ENCODE assay signal across 8 cellular contexts in genomic region chr6:41546866-41547798, GRCh38. TPM values are rescaled to one million over a fixed set of nuclear protein-coding genes. Genes with fewer than 3 reads are reported as not detected.
DNase-seq lines count a peak whose midpoint lies in the region; ATAC-seq, FAIRE-seq and TF ChIP-seq lines count a peak whose summit lies in the region.

No MANE protein-coding gene starts in this region.

- no peak overlapping the region for H3K27ac Mint-ChIP-seq in GM23338
- H3K27ac Mint-ChIP-seq in activated T-cell treated with anti-CD3 and anti-CD28 coated beads, Interleukin-2, amount 50 U/mL, for 72 hours, result no peak overlapping the region

- peak overlapping the region; percentile 82 for H3K9ac ChIP-seq in Loucy (ENCODE audit: low read depth, low read length, poor library complexity, severe bottlenecking)

- peak; percentile 81 for DNase-seq in DMS53 (lab: John Stamatoyannopoulos, UW)
- no peak for DNase-seq in DMS53 treated with DMSO at 0.1 percent for 48 hours (lab: John Stamatoyannopoulos, UW; ENCODE audit: unreplicated experiment)
- DNase-seq in GM23338 (ENCODE audit: low spot score), result peak; percentile 76
- peak; percentile 34 to 48 for DNase-seq in activated T-cell treated with anti-CD3 and anti-CD28 coated beads, Interleukin-2, amount 50 U/mL, for 72 hours
- DNase-seq in frontal cortex (ENCODE audit: low spot score in 2 of 2), result peak; percentile 61 to 63
- no peak for DNase-seq in omental fat pad (ENCODE audit: low spot score)
- no peak for DNase-seq in pons (ENCODE audit: low spot score)

- H4K20me1 ChIP-seq in GM23338 (replicated peaks; ENCODE audit: insufficient read depth), result no peaks in the 10 kb centered on the region; the same call in none of the 2 replicates
- H4K20me1 ChIP-seq in Loucy (ENCODE audit: insufficient read depth, low read length, poor library complexity, severe bottlenecking), result peaks cover 41% of the 10 kb centered on the region

- ATAC-seq in GM23338 (peak; percentile 8), omental fat pad (ENCODE audit: low FRiP score) (peak; percentile 13)
- peak; percentile 11 to 13 for ATAC-seq in activated T-cell treated with anti-CD3 and anti-CD28 coated beads, Interleukin-2, amount 50 U/mL, for 72 hours (replicated peaks in 1 of 2)

- H3K27me3 ChIP-seq in GM23338 (ENCODE audit: insufficient read depth) (peaks cover 82% of the 10 kb centered on the region), Loucy (ENCODE audit: insufficient read depth, low read length, poor library complexity, severe bottlenecking) (no peaks in the 10 kb centered on the region)

- H2AFZ ChIP-seq in GM23338, result no peak overlapping the region; the same call in 1 of the 2 replicates
- H2AFZ ChIP-seq in Loucy (ENCODE audit: low read length), result no peak overlapping the region; the same call in 1 of the 2 replicates

- TF ChIP-seq CTCF in GM23338 (conservative IDR thresholded peaks at IDR 0.05; ENCODE audit: low read depth in 2 of 2) (no peak), Loucy (conservative IDR thresholded peaks at IDR 0.05; ENCODE audit: low read length) (no peak), omental fat pad (IDR thresholded peaks at IDR 0.05) (no peak)

- H3K4me2 ChIP-seq in GM23338 (peak overlapping the region; percentile 96), Loucy (ENCODE audit: low read depth, low read length, poor library complexity, severe bottlenecking) (peak overlapping the region; percentile 97)

- peaks cover 20% of the 10 kb centered on the region for H3K36me3 Mint-ChIP-seq in GM23338 (ENCODE audit: low read depth)
- peaks cover 5% of the 10 kb centered on the region in 2 donors for H3K36me3 Mint-ChIP-seq in activated T-cell treated with anti-CD3 and anti-CD28 coated beads, Interleukin-2, amount 50 U/mL, for 72 hours (ENCODE audit: insufficient read depth in 2 of 2)

- peaks cover 71% of the 10 kb centered on the region for H3K27me3 Mint-ChIP-seq in GM23338 (ENCODE audit: insufficient read depth, low read depth, poor library complexity)
- peaks cover 8% of the 10 kb centered on the region for H3K27me3 Mint-ChIP-seq in activated T-cell treated with anti-CD3 and anti-CD28 coated beads, Interleukin-2, amount 50 U/mL, for 72 hours (ENCODE audit: low read depth)

- peaks cover 54% of the 10 kb centered on the region for H3K4me1 Mint-ChIP-seq in GM23338
- peaks cover 42% of the 10 kb centered on the region for H3K4me1 Mint-ChIP-seq in activated T-cell treated with anti-CD3 and anti-CD28 coated beads, Interleukin-2, amount 50 U/mL, for 72 hours (ENCODE audit: low read depth)

- FAIRE-seq in frontal cortex (lab: Jason Lieb, UNC), result no peak

- H3K4me3 ChIP-seq in GM23338, result peak overlapping the region; percentile 92
- peak overlapping the region; percentile 99 for H3K4me3 ChIP-seq in Loucy (ENCODE audit: low read length, poor library complexity, severe bottlenecking)

- H3K79me2 ChIP-seq in GM23338 (replicated peaks; ENCODE audit: insufficient read depth), result peaks cover 47% of the 10 kb centered on the region
- H3K79me2 ChIP-seq in Loucy (ENCODE audit: insufficient read depth, low read length), result peaks cover 76% of the 10 kb centered on the region

- H3K27ac ChIP-seq in GM23338 (ENCODE audit: low read depth), result no peak overlapping the region

- H3K9me2 ChIP-seq in GM23338 (ENCODE audit: insufficient read depth) (no peaks in the 10 kb centered on the region), Loucy (replicated peaks; ENCODE audit: low read depth, low read length) (no peaks in the 10 kb centered on the region)

- H3F3A ChIP-seq in GM23338 (replicated peaks; ENCODE audit: low read depth), result peaks cover 17% of the 10 kb centered on the region
- no peaks in the 10 kb centered on the region for H3F3A ChIP-seq in Loucy (ENCODE audit: low read depth)

- H3K9me3 Mint-ChIP-seq in GM23338, result no peaks in the 10 kb centered on the region; the same call in 2 of the 3 replicates
- H3K9me3 Mint-ChIP-seq in activated T-cell treated with anti-CD3 and anti-CD28 coated beads, Interleukin-2, amount 50 U/mL, for 72 hours, result no peaks in the 10 kb centered on the region

- H3K4me3 Mint-ChIP-seq in GM23338, result peak overlapping the region; percentile 94
- H3K4me3 Mint-ChIP-seq in activated T-cell treated with anti-CD3 and anti-CD28 coated beads, Interleukin-2, amount 50 U/mL, for 72 hours, result peak overlapping the region; percentile 90 to 91

- H3K36me3 ChIP-seq in GM23338 (ENCODE audit: insufficient read depth), result no peaks in the 10 kb centered on the region
- no peaks in the 10 kb centered on the region; the same call in 1 of the 2 replicates for H3K36me3 ChIP-seq in Loucy (ENCODE audit: insufficient read depth, low read length)

- peaks cover 44% of the 10 kb centered on the region for H3K4me1 ChIP-seq in GM23338 (ENCODE audit: insufficient read depth)
- peaks cover 61% of the 10 kb centered on the region for H3K4me1 ChIP-seq in Loucy (ENCODE audit: insufficient read depth, low read length, poor library complexity, severe bottlenecking)

- H3K9me3 ChIP-seq in Loucy (ENCODE audit: insufficient read depth, low read depth, low read length), result no peaks in the 10 kb centered on the region

TF ChIP-seq in GM23338, 12 proteins besides CTCF, POLR2A, EP300 and RAD21:
- TF ChIP-seq ZNF114 (CRISPR knock-in tag; IDR thresholded peaks at IDR 0.05) (no peak), POLR2AphosphoS5 (IDR thresholded peaks at IDR 0.05; ENCODE audit: low read depth) (no peak), ETS1 (IDR thresholded peaks at IDR 0.05) (no peak), STAT1 (IDR thresholded peaks at IDR 0.05; ENCODE audit: unreplicated experiment) (no peak), EZH2 (IDR thresholded peaks at IDR 0.05; ENCODE audit: low read depth, unreplicated experiment) (peak; percentile 30), CREB1 (CRISPR knock-in tag; IDR thresholded peaks at IDR 0.05; ENCODE audit: low read depth) (no peak), ZNF331 (CRISPR knock-in tag; IDR thresholded peaks at IDR 0.05; ENCODE audit: low read depth) (no peak)

RNA-seq across cellular contexts. Expression of gene FOXP4, which starts 1.0 kb away (rescaled TPM):
- total RNA-seq in GM23338 (2014; rRNA removed; shearing (Covaris generic)), result 9.7 and 13.5 TPM in 2 replicates
- 5.1 and 6.3 TPM in 2 replicates for polyA plus RNA-seq in GM23338 (2016; fragmentation: Nextera tagmentation; extraction: Ambion mirVana)
- total RNA-seq in activated T-cell treated with anti-CD3 and anti-CD28 coated beads, Interleukin-2, amount 50 U/mL, for 72 hours, result 10 to 100 TPM; 25.9 to 27.7 TPM
- total RNA-seq in frontal cortex, result 0.82 TPM
- total RNA-seq in omental fat pad, result 1 to 10 TPM; 3.6 to 9.0 (median 5.5) TPM

Comparison
In these comparisons a context has a peak if more than half of its experiments do, and no peak if none do; other contexts are left out.
1. DNase-seq: peak in DMS53 (single experiment), GM23338 (single experiment), activated T-cell treated with anti-CD3 and anti-CD28 coated beads, Interleukin-2, amount 50 U/mL, for 72 hours (2 of 2) and frontal cortex (2 of 2); none in DMS53 treated with DMSO at 0.1 percent for 48 hours (single experiment), omental fat pad (single experiment) and pons (single experiment).
2. Peak in every context shown above with its lines, with median percentiles within 50 percentile points of each other: ATAC-seq.